Comparison of ENCODE assay signal across 7 cellular contexts in genomic region chr16:86510465-86511261, GRCh38. TPM values are rescaled to one million over a fixed set of nuclear protein-coding genes. Genes with fewer than 3 reads are reported as not detected.
DNase-seq lines count a peak whose midpoint lies in the region; ATAC-seq, FAIRE-seq and TF ChIP-seq lines count a peak whose summit lies in the region.

TSS of gene FOXF1 (plus strand) at chr16:86510527. CDS start at chr16:86510570, 43 bp downstream.

- CTCF ChIA-PET in activated CD8-positive, alpha-beta memory T cell treated with anti-CD3 and anti-CD28 coated beads, Interleukin-2, amount 10 ng/mL, durations not matched to agents 7 days and 5 days (lab: Charles Lee): no interaction called here

- H2BK15ac ChIP-seq in H9 (ENCODE audit: low read depth, low read length): no peak within 1 kb of the TSS; the same call in 1 of the 2 replicates

- WGBS in H9 (ENCODE audit: extremely low coverage, insufficient read length, low lambda C conversion rate): no CpG with 5 or more reads among the region's 89 CpGs
- 3% methylated on average over 75 of the region's 89 CpGs for WGBS in hepatocyte (ENCODE audit: low lambda C conversion rate, missing lambda C conversion rate)
- WGBS in small intestine, 3 donors: 2 to 6% (median 3%) methylated on average over 65 to 89 of the region's 89 CpGs

- no peak within 1 kb of the TSS for H2BK12ac ChIP-seq in H9 (ENCODE audit: insufficient read length, low read depth, low read length)

- 0 out of 7 replicates have a peak, but pooled peaks cover 0 to 2% (median 0%) of the 10 kb centered on the region in 3 experiments for H3K36me3 Mint-ChIP-seq in H9 (ENCODE audit: insufficient read depth in 1 of 3, low read depth in 3 of 3)
- H3K36me3 Mint-ChIP-seq in activated CD8-positive, alpha-beta memory T cell treated with anti-CD3 and anti-CD28 coated beads, Interleukin-2, amount 10 ng/mL, durations not matched to agents 7 days and 5 days: peaks cover 7% of the 10 kb centered on the region

- no peak within 1 kb of the TSS for H4K5ac ChIP-seq in H9 (ENCODE audit: insufficient read length, low read depth, low read length)

- no peak for ATAC-seq in activated CD8-positive, alpha-beta memory T cell treated with anti-CD3 and anti-CD28 coated beads, Interleukin-2, amount 10 ng/mL, durations not matched to agents 7 days and 5 days
- no peak for ATAC-seq in HG02981 (IDR thresholded peaks at IDR 0.05; ENCODE audit: unreplicated experiment)

- no peak within 1 kb of the TSS; the same call in 1 of the 2 replicates for H3K14ac ChIP-seq in H9 (ENCODE audit: insufficient read depth, low read length)

- H2AK5ac ChIP-seq in H9 (ENCODE audit: insufficient read length, low read length): no peak within 1 kb of the TSS

- H3K4me3 Mint-ChIP-seq in H9: peak within 1 kb of the TSS; percentile 46 to 79
- H3K4me3 Mint-ChIP-seq in activated CD8-positive, alpha-beta memory T cell treated with anti-CD3 and anti-CD28 coated beads, Interleukin-2, amount 10 ng/mL, durations not matched to agents 7 days and 5 days: no peak within 1 kb of the TSS

- no peak within 1 kb of the TSS for H2AFZ ChIP-seq in H9 (ENCODE audit: low read length)
- peak within 1 kb of the TSS; percentile 10 for H2AFZ ChIP-seq in hepatocyte

- no peak within 1 kb of the TSS for H2BK120ac ChIP-seq in H9 (ENCODE audit: low read depth, low read length, poor library complexity, severe bottlenecking)

- no peak within 1 kb of the TSS for H4K8ac ChIP-seq in H9 (replicated peaks; ENCODE audit: insufficient read length, low read depth, low read length)

- H3K79me2 ChIP-seq in H9 (ENCODE audit: insufficient read depth, low read length) (no peaks in the 10 kb centered on the region), hepatocyte (peaks cover 81% of the 10 kb centered on the region)

- H3K27me3 ChIP-seq in H9 (ENCODE audit: insufficient read depth, low read length): peaks cover 94% of the 10 kb centered on the region
- peaks cover 86% of the 10 kb centered on the region for H3K27me3 ChIP-seq in hepatocyte
- H3K27me3 ChIP-seq in small intestine (ENCODE audit: control insufficient read depth in 2 of 2, insufficient read depth in 2 of 2, low read length in 2 of 2): peaks cover 30 to 32% of the 10 kb centered on the region in 2 donors

- H3K79me1 ChIP-seq in H9 (ENCODE audit: insufficient read depth, low read depth, low read length, poor library complexity, severe bottlenecking): no peaks in the 10 kb centered on the region

- H3K4me3 ChIP-seq in hepatocyte (peak within 1 kb of the TSS; percentile 49), small intestine (ENCODE audit: low read depth in 1 of 2, low read length in 2 of 2) (peak within 1 kb of the TSS; percentile 41 to 57)

- H3K4me1 Mint-ChIP-seq in H9: peaks cover 19 to 55% of the 10 kb centered on the region in 2 experiments
- H3K4me1 Mint-ChIP-seq in activated CD8-positive, alpha-beta memory T cell treated with anti-CD3 and anti-CD28 coated beads, Interleukin-2, amount 10 ng/mL, durations not matched to agents 7 days and 5 days: peaks cover 14% of the 10 kb centered on the region

- H4K91ac ChIP-seq in H9 (ENCODE audit: insufficient read length, low read depth, low read length): no peak within 1 kb of the TSS

- no peak within 1 kb of the TSS for H3K56ac ChIP-seq in H9 (ENCODE audit: insufficient read length, low read depth, low read length)

- peaks cover 4 to 11% of the 10 kb centered on the region in 2 experiments; a peak in 3 of 5 replicates for H3K9me3 Mint-ChIP-seq in H9
- H3K9me3 Mint-ChIP-seq in activated CD8-positive, alpha-beta memory T cell treated with anti-CD3 and anti-CD28 coated beads, Interleukin-2, amount 10 ng/mL, durations not matched to agents 7 days and 5 days (ENCODE audit: low read depth): no peaks in the 10 kb centered on the region

- H3K18ac ChIP-seq in H9 (ENCODE audit: insufficient read length, low read depth, low read length): no peak within 1 kb of the TSS

- H3T11ph ChIP-seq in H9 (ENCODE audit: low read length): no peak within 1 kb of the TSS

- peaks cover 99% of the 10 kb centered on the region for H3K27me3 Mint-ChIP-seq in H9 (ENCODE audit: low read depth)
- peaks cover 70% of the 10 kb centered on the region for H3K27me3 Mint-ChIP-seq in activated CD8-positive, alpha-beta memory T cell treated with anti-CD3 and anti-CD28 coated beads, Interleukin-2, amount 10 ng/mL, durations not matched to agents 7 days and 5 days

- H3K27ac ChIP-seq in H9 (ENCODE audit: insufficient read length, low read depth, low read length): no peak within 1 kb of the TSS
- H3K27ac ChIP-seq in hepatocyte: peak within 1 kb of the TSS; percentile 99
- H3K27ac ChIP-seq in small intestine (ENCODE audit: low read depth in 1 of 2, low read length in 1 of 2): peak within 1 kb of the TSS; percentile 39 to 94

- H2BK20ac ChIP-seq in H9 (ENCODE audit: low read depth, low read length, poor library complexity, severe bottlenecking): no peak within 1 kb of the TSS

- H3K9ac ChIP-seq in H9 (ENCODE audit: extremely low read depth, insufficient read length, low read length): no peak within 1 kb of the TSS

- H3K27ac Mint-ChIP-seq in H9: no peak within 1 kb of the TSS; a peak in 1 of 7 replicates
- peak within 1 kb of the TSS; percentile 59 for H3K27ac Mint-ChIP-seq in activated CD8-positive, alpha-beta memory T cell treated with anti-CD3 and anti-CD28 coated beads, Interleukin-2, amount 10 ng/mL, durations not matched to agents 7 days and 5 days

- H3K23ac ChIP-seq in H9 (ENCODE audit: insufficient read length, low read depth, low read length): no peak within 1 kb of the TSS

- H3K36me3 ChIP-seq in hepatocyte (replicated peaks; ENCODE audit: insufficient read depth, low read depth): no peaks in the 10 kb centered on the region
- H3K36me3 ChIP-seq in small intestine (ENCODE audit: control insufficient read depth in 2 of 2, insufficient read depth in 2 of 2, low read length in 2 of 2): no peaks in the 10 kb centered on the region

- no peak within 1 kb of the TSS for H3K4ac ChIP-seq in H9 (ENCODE audit: low read depth, low read length)

- no peaks in the 10 kb centered on the region for H3K9me2 ChIP-seq in hepatocyte (replicated peaks; ENCODE audit: insufficient read depth)

- peak; percentile 66 for DNase-seq in H9
- DNase-seq in activated CD8-positive, alpha-beta memory T cell treated with anti-CD3 and anti-CD28 coated beads, Interleukin-2, amount 10 ng/mL, durations not matched to agents 7 days and 5 days: no peak
- no peak for DNase-seq in hepatocyte (ENCODE audit: low spot score)
- DNase-seq in small intestine: no peak
- no peak for DNase-seq in NCI-H1417 treated with DMSO at 0.1 percent for 48 hours (lab: John Stamatoyannopoulos, UW)
- DNase-seq in NCI-H187 (lab: John Stamatoyannopoulos, UW): no peak

- H3K4me2 ChIP-seq in H9 (ENCODE audit: insufficient read depth, insufficient read length, low read length): peak within 1 kb of the TSS; percentile 44
- peak within 1 kb of the TSS; percentile 89 for H3K4me2 ChIP-seq in hepatocyte

- no peak within 1 kb of the TSS for H2BK5ac ChIP-seq in H9 (ENCODE audit: insufficient read length, low read length)

- H3K23me2 ChIP-seq in H9 (ENCODE audit: insufficient read length, low read depth, low read length, poor library complexity, severe bottlenecking): peaks cover 12% of the 10 kb centered on the region

- H3K9me3 ChIP-seq in H9 (ENCODE audit: control insufficient read depth, low read depth, low read length) (no peaks in the 10 kb centered on the region), hepatocyte (ENCODE audit: low read depth) (no peaks in the 10 kb centered on the region), small intestine (ENCODE audit: control insufficient read depth, low read depth) (no peaks in the 10 kb centered on the region)

- TF ChIP-seq CTCF in H9 (conservative IDR thresholded peaks at IDR 0.05) (no peak), hepatocyte (IDR thresholded peaks at IDR 0.05; ENCODE audit: poor library complexity) (no peak)

- H4K20me1 ChIP-seq in H9 (ENCODE audit: control insufficient read depth, insufficient read depth, insufficient read length): no peaks in the 10 kb centered on the region
- peaks cover 32% of the 10 kb centered on the region for H4K20me1 ChIP-seq in hepatocyte (ENCODE audit: insufficient read depth, poor library complexity, severe bottlenecking)

- H3K4me1 ChIP-seq in H9 (ENCODE audit: insufficient read depth, low read length) (no peaks in the 10 kb centered on the region), hepatocyte (ENCODE audit: insufficient read depth) (no peaks in the 10 kb centered on the region), small intestine (ENCODE audit: control insufficient read depth in 2 of 2, insufficient read depth in 1 of 2, low read depth in 1 of 2, low read length in 1 of 2) (peaks cover 0 to 2% of the 10 kb centered on the region in 2 donors)

- FAIRE-seq in small intestine (lab: Jason Lieb, UNC): no peak

RNA-seq across cellular contexts. Expression of gene FOXF1, which starts in this region (rescaled TPM):
- total RNA-seq in H9 (2021): not detected in 2 replicates
- total RNA-seq in activated CD8-positive, alpha-beta memory T cell treated with anti-CD3 and anti-CD28 coated beads, Interleukin-2, amount 10 ng/mL, durations not matched to agents 7 days and 5 days: not detected
- total RNA-seq in hepatocyte: 23.7 and 26.8 TPM in 2 replicates
- polyA plus RNA-seq in hepatocyte: 30.0 and 37.4 TPM in 2 replicates
- 1 to 10 TPM in 2 of 3 donors, not detected in 1; 4.6 to 7.2 TPM for polyA plus RNA-seq in small intestine

Comparison
In these comparisons a context has a peak if more than half of its experiments do, and no peak if none do; other contexts are left out.
1. RNA of gene FOXF1 (total RNA-seq): 23.7 to 26.8 TPM in hepatocyte; not detected in H9 and not detected in activated CD8-positive, alpha-beta memory T cell treated with anti-CD3 and anti-CD28 coated beads, Interleukin-2, amount 10 ng/mL, durations not matched to agents 7 days and 5 days; every median in the first group is over 10 times any median in the second.
2. Peak in DNase-seq and H3K4me2 ChIP-seq in H9; RNA of the gene not detected or under 1 TPM.